9 cellular contexts compared by ENCODE assay signal in genomic region chr18:8615397-8616025, GRCh38. TPM values are rescaled to one million over a fixed set of nuclear protein-coding genes. Genes with fewer than 3 reads are reported as not detected.
A peak's percentile ranks its signal among the peaks of the same experiment; 100 is the strongest.
DNase-seq lines count a peak whose midpoint lies in the region; ATAC-seq, FAIRE-seq and TF ChIP-seq lines count a peak whose summit lies in the region.
"Had no signal": no experiment of that assay in that cellular context is flagged by ENCODE, and none has a peak within 500 bp of the region (broad histone marks: within the 10 kb centered on the region; RNA-seq: fewer than 3 reads in every experiment).

No MANE protein-coding gene starts in this region.

- H3K27ac Mint-ChIP-seq in GM23338, result peak overlapping the region; percentile 95
- H3K27ac Mint-ChIP-seq: naive B cell had no signal

- peak overlapping the region; percentile 18; the same call in 2 of the 3 replicates for H3K4me3 Mint-ChIP-seq in GM23338

- H3K9me3 ChIP-seq in HepG2 (ENCODE audit: low read length), result no peaks in the 10 kb centered on the region

- FAIRE-seq in bronchial epithelial cell (lab: Jason Lieb, UNC) (no peak), HepG2 (lab: Jason Lieb, UNC) (peak; percentile 15)

- ATAC-seq in GM23338 (peak; percentile 17), HepG2 (peak; percentile 43), HG03439 (IDR thresholded peaks at IDR 0.05; ENCODE audit: unreplicated experiment) (no peak), GM21360 (IDR thresholded peaks at IDR 0.05; ENCODE audit: unreplicated experiment) (no peak)

- H2AFZ ChIP-seq in GM23338 (no peak overlapping the region), HepG2 (ENCODE audit: low read length) (no peak overlapping the region)

- in situ Hi-C loops in HepG2 (cut with HindIII; ENCODE audit: extremely low pct_ligation_motif_present, low pct_unique_long_range_greater_than_20kb), result no loop called here

- H4K20me1 ChIP-seq in GM23338 (replicated peaks; ENCODE audit: insufficient read depth), result peaks cover 22% of the 10 kb centered on the region
- peaks cover 35% of the 10 kb centered on the region for H4K20me1 ChIP-seq in HepG2 (ENCODE audit: insufficient read depth, low read length)

- peaks cover 98% of the 10 kb centered on the region for H3K4me1 ChIP-seq in GM23338 (ENCODE audit: insufficient read depth)
- peaks cover 65% of the 10 kb centered on the region for H3K4me1 ChIP-seq in HepG2 (ENCODE audit: insufficient read depth, low read length)

- peaks cover 86% of the 10 kb centered on the region for H3K4me1 Mint-ChIP-seq in GM23338

- no peaks in the 10 kb centered on the region for H3K27me3 ChIP-seq in GM23338 (ENCODE audit: insufficient read depth)
- H3K27me3 ChIP-seq in bronchial epithelial cell (ENCODE audit: control insufficient read depth, insufficient read depth, low read length), result no peaks in the 10 kb centered on the region
- no peaks in the 10 kb centered on the region; a peak in 1 of 5 replicates for H3K27me3 ChIP-seq in HepG2 (ENCODE audit: control insufficient read depth in 1 of 2, insufficient read depth in 2 of 2, low read length in 2 of 2)

- intact Hi-C loops in HepG2 (cut with micrococcal nuclease; ENCODE audit: unreplicated experiment), result no loop called here
- intact Hi-C loops in posterior vena cava (cut with DNase I), result no loop called here

- no peaks in the 10 kb centered on the region for H3K9me2 ChIP-seq in GM23338 (ENCODE audit: insufficient read depth)

- no peaks in the 10 kb centered on the region for H3K36me3 ChIP-seq in GM23338 (ENCODE audit: insufficient read depth)
- peaks cover 1% of the 10 kb centered on the region for H3K36me3 ChIP-seq in bronchial epithelial cell (ENCODE audit: control insufficient read depth, insufficient read depth, low read length)
- 0 out of 5 replicates have a peak, but pooled peaks cover 0 to 10% of the 10 kb centered on the region in 2 experiments for H3K36me3 ChIP-seq in HepG2 (replicated peaks in 1 of 2; ENCODE audit: control insufficient read depth in 1 of 2, insufficient read depth in 2 of 2, low read length in 2 of 2)

- no peak for TF ChIP-seq RAD21 in HepG2 (CRISPR knock-in tag; IDR thresholded peaks at IDR 0.05)

- peaks cover 20% of the 10 kb centered on the region for H3K27me3 Mint-ChIP-seq in GM23338 (ENCODE audit: insufficient read depth, low read depth, poor library complexity)
- H3K27me3 Mint-ChIP-seq: naive B cell had no signal

- CTCF ChIA-PET in HepG2 (lab: Yijun Ruan, JAX; ENCODE audit: low intra/inter-chr PET ratio, low total read pairs), result no interaction called here

- TF ChIP-seq CTCF in GM23338 (conservative IDR thresholded peaks at IDR 0.05; ENCODE audit: low read depth in 2 of 2) (no peak), bronchial epithelial cell (IDR thresholded peaks at IDR 0.05; ENCODE audit: insufficient read depth, low read length, severe bottlenecking) (no peak), HepG2 (CRISPR knock-in tag; IDR thresholded peaks at IDR 0.05) (no peak)

- peak overlapping the region; percentile 86 for H3K27ac ChIP-seq in GM23338 (ENCODE audit: low read depth)
- H3K27ac ChIP-seq in HepG2 (ENCODE audit: extremely low read length, insufficient read depth, low read length), result peak overlapping the region; percentile 64

- H3K9me3 Mint-ChIP-seq in GM23338, result no peaks in the 10 kb centered on the region
- H3K9me3 Mint-ChIP-seq: naive B cell had no signal

- no peak overlapping the region for H3K9ac ChIP-seq in HepG2 (ENCODE audit: insufficient read depth, low read depth, low read length)

- WGBS in HepG2 (ENCODE audit: low lambda C conversion rate), result 50% methylated on average over 4 of the region's 4 CpGs

- POLR2A ChIA-PET in HepG2 (lab: Yijun Ruan, JAX), result no interaction called here

- H3K79me2 ChIP-seq in GM23338 (replicated peaks; ENCODE audit: insufficient read depth) (peaks cover 100% of the 10 kb centered on the region), HepG2 (ENCODE audit: insufficient read depth, low read length) (peaks cover 92% of the 10 kb centered on the region)

- DNase-seq in GM23338 (ENCODE audit: low spot score) (no peak), NCI-H226 (peak; percentile 85), bronchial epithelial cell (ENCODE audit: low read depth) (peak; percentile 89), HepG2 (ENCODE audit: low spot score) (peak; percentile 35), posterior vena cava (ENCODE audit: low spot score) (no peak)
- DNase-seq in effector CD4-positive, alpha-beta T cell, result no peak
- DNase-seq: naive B cell had no signal

- H3K4me3 ChIP-seq in GM23338, result peak overlapping the region; percentile 36
- H3K4me3 ChIP-seq in bronchial epithelial cell (ENCODE audit: low read depth, low read length), result no peak overlapping the region
- H3K4me3 ChIP-seq in HepG2 (replicated peaks in 1 of 3; ENCODE audit: insufficient read depth in 1 of 3, low read depth in 2 of 3, low read length in 3 of 3), result no peak overlapping the region

- TF ChIP-seq POLR2A in HepG2 (IDR thresholded peaks at IDR 0.05; ENCODE audit: insufficient read depth in 1 of 2, low read depth in 2 of 2, low read length in 2 of 2), result no peak

- peaks cover 6% of the 10 kb centered on the region; the same call in 1 of the 2 replicates for H3F3A ChIP-seq in GM23338 (replicated peaks; ENCODE audit: low read depth)

- H3K4me2 ChIP-seq in GM23338 (peak overlapping the region; percentile 54), HepG2 (ENCODE audit: low read depth, low read length) (peak overlapping the region; percentile 33)

- peaks cover 64% of the 10 kb centered on the region for H3K36me3 Mint-ChIP-seq in GM23338 (ENCODE audit: low read depth)

- BruUV-seq in HepG2 (replicated peaks; lab: Mats Ljungman, UMichigan), result no TSS peak

- no peak for TF ChIP-seq EP300 in HepG2 (IDR thresholded peaks at IDR 0.05; ENCODE audit: low read depth in 2 of 2, low read length in 2 of 2)
- no peak for TF ChIP-seq EP300 in HepG2 (CRISPR knock-in tag; IDR thresholded peaks at IDR 0.05; ENCODE audit: borderline replicate concordance)

TF ChIP-seq in GM23338, 12 proteins besides CTCF, POLR2A, EP300 and RAD21 (continues in another document):
- TF ChIP-seq CREB1 (CRISPR knock-in tag; IDR thresholded peaks at IDR 0.05; ENCODE audit: low read depth), result no peak
- TF ChIP-seq, protein P1, sequence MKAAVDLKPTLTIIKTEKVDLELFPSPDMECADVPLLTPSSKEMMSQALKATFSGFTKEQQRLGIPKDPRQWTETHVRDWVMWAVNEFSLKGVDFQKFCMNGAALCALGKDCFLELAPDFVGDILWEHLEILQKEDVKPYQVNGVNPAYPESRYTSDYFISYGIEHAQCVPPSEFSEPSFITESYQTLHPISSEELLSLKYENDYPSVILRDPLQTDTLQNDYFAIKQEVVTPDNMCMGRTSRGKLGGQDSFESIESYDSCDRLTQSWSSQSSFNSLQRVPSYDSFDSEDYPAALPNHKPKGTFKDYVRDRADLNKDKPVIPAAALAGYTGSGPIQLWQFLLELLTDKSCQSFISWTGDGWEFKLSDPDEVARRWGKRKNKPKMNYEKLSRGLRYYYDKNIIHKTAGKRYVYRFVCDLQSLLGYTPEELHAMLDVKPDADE (IDR thresholded peaks at IDR 0.05), result no peak
- TF ChIP-seq STAT1 (IDR thresholded peaks at IDR 0.05; ENCODE audit: unreplicated experiment), result no peak
- TF ChIP-seq EZH2 (IDR thresholded peaks at IDR 0.05; ENCODE audit: low read depth, unreplicated experiment), result no peak
- no peak for TF ChIP-seq NANOG (IDR thresholded peaks at IDR 0.05; ENCODE audit: borderline replicate concordance)

TF ChIP-seq in HepG2, 621 proteins besides CTCF, POLR2A, EP300 and RAD21 (continues in another document):
- TF ChIP-seq PRPF4 (IDR thresholded peaks at IDR 0.05; ENCODE audit: low read depth, low read length, poor library complexity, severe bottlenecking) (no peak), CEBPG (CRISPR knock-in tag; IDR thresholded peaks at IDR 0.05) (peak; percentile 47; the same call in 1 of the 2 replicates), SAP130 (CRISPR knock-in tag; IDR thresholded peaks at IDR 0.05; ENCODE audit: low read depth) (0 out of 2 replicates have a peak, but pooled peaks have one; percentile 6), MAFF (IDR thresholded peaks at IDR 0.05; ENCODE audit: low read depth, low read length) (peak; percentile 15; the same call in 1 of the 2 replicates)
- TF ChIP-seq, protein P2, sequence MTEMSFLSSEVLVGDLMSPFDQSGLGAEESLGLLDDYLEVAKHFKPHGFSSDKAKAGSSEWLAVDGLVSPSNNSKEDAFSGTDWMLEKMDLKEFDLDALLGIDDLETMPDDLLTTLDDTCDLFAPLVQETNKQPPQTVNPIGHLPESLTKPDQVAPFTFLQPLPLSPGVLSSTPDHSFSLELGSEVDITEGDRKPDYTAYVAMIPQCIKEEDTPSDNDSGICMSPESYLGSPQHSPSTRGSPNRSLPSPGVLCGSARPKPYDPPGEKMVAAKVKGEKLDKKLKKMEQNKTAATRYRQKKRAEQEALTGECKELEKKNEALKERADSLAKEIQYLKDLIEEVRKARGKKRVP (CRISPR knock-in tag; IDR thresholded peaks at IDR 0.05), result peak in 1 of 2 experiments; percentile 45; a peak in 1 of 4 replicates

RNA-seq across cellular contexts. Expression of gene RAB12, which starts 6.3 kb away (rescaled TPM):
- 80.4 and 92.3 TPM in 2 replicates for total RNA-seq in GM23338 (2014; rRNA removed; shearing (Covaris generic))
- polyA plus RNA-seq in GM23338 (2016; fragmentation: Nextera tagmentation; extraction: Ambion mirVana) (16.7 and 20.7 TPM in 2 replicates), HepG2 (2011; rRNA removed) (9.5 and 10.7 TPM in 2 replicates)
- total RNA-seq in bronchial epithelial cell (61.3 and 62.1 TPM in 2 replicates), HepG2 (2016; rRNA removed; fragmentation: Illumina TruSeq; extraction: Trizol) (21.4 and 25.3 TPM in 2 replicates), posterior vena cava (10 to 100 TPM; 44.1 to 45.0 TPM)
- 10.6 and 11.9 TPM in 2 replicates for total RNA-seq in HepG2 (2016; cell fraction: cytosol; rRNA removed; fragmentation: Illumina TruSeq; extraction: Trizol; ENCODE audit: low read depth)
- 20.0 and 24.5 TPM in 2 replicates for total RNA-seq in HepG2 (2016; cell fraction: insoluble cytoplasmic fraction; rRNA removed; fragmentation: Illumina TruSeq; extraction: Trizol)
- 24.8 and 25.8 TPM in 2 replicates for total RNA-seq in HepG2 (2016; cell fraction: membrane; rRNA removed; fragmentation: Illumina TruSeq; extraction: Trizol)
- 22.3 and 24.8 TPM in 2 replicates for total RNA-seq in HepG2 (2016; cell fraction: nucleus; rRNA removed; fragmentation: Illumina TruSeq; extraction: Trizol)
- 3.8 and 6.9 TPM in 2 replicates for polyA plus RNA-seq in HepG2 (2011; cell fraction: cytosol; rRNA removed)
- polyA plus RNA-seq in HepG2 (2011; cell fraction: nucleus; rRNA removed), result 10.5 and 15.2 TPM in 2 replicates
- polyA plus RNA-seq in HepG2 (2012), result 21.4 and 24.9 TPM in 2 replicates
- polyA plus RNA-seq in HepG2 (2016; cell fraction: cytosol; fragmentation: Illumina TruSeq; extraction: Trizol; ENCODE audit: low read depth), result 7.7 and 8.8 TPM in 2 replicates
- 27.0 and 29.3 TPM in 2 replicates for polyA plus RNA-seq in HepG2 (2016; cell fraction: insoluble cytoplasmic fraction; fragmentation: Illumina TruSeq; extraction: Trizol; ENCODE audit: low read depth)
- polyA plus RNA-seq in HepG2 (2016; cell fraction: membrane; fragmentation: Illumina TruSeq; extraction: Trizol; ENCODE audit: low read depth), result 18.8 and 19.2 TPM in 2 replicates
- 49.1 and 55.1 TPM in 2 replicates for polyA plus RNA-seq in HepG2 (2016; cell fraction: nucleus; fragmentation: Illumina TruSeq; extraction: Trizol; ENCODE audit: insufficient read depth, low read depth)
- polyA minus RNA-seq in HepG2 (2011; rRNA and poly(A)+ RNA removed; ENCODE audit: low replicate concordance), result 2.8 and 6.1 TPM in 2 replicates
- 11.2 and 14.9 TPM in 2 replicates for polyA minus RNA-seq in HepG2 (2011; cell fraction: cytosol; rRNA and poly(A)+ RNA removed)
- 19.1 and 21.0 TPM in 2 replicates for polyA minus RNA-seq in HepG2 (2011; cell fraction: nucleus; rRNA and poly(A)+ RNA removed)

Comparison
In these comparisons a context has a peak if more than half of its experiments do, and no peak if none do; other contexts are left out.
1. ATAC-seq: peak in GM23338 (single experiment) and HepG2 (single experiment); none in HG03439 (single experiment) and GM21360 (single experiment).
2. DNase-seq: peak in NCI-H226 (single experiment), bronchial epithelial cell (single experiment) and HepG2 (single experiment); none in GM23338 (single experiment), effector CD4-positive, alpha-beta T cell (single experiment) and posterior vena cava (single experiment).